2 cellular contexts compared by ENCODE assay signal in genomic region chr10:96657385-96657784, GRCh38.
TF ChIP-seq lines count a peak whose summit lies in the region.

No MANE protein-coding gene starts in this region.

TF ChIP-seq in liver, 16 proteins besides CTCF, POLR2A, EP300 and RAD21 (continued from another document):
- TF ChIP-seq REST (IDR thresholded peaks at IDR 0.05) (no peak), NR2F2 (IDR thresholded peaks at IDR 0.05) (no peak), GABPA (IDR thresholded peaks at IDR 0.05 in 1 of 2, conservative IDR thresholded peaks at IDR 0.05 in 1 of 2) (no peak), ZBTB33 (IDR thresholded peaks at IDR 0.05) (no peak), EGR1 (IDR thresholded peaks at IDR 0.05; ENCODE audit: low read depth in 2 of 2) (no peak), YY1 (IDR thresholded peaks at IDR 0.05) (no peak), HNF4G (IDR thresholded peaks at IDR 0.05) (no peak), JUND (IDR thresholded peaks at IDR 0.05) (no peak), FOXA1 (IDR thresholded peaks at IDR 0.05) (no peak), FOXA2 (IDR thresholded peaks at IDR 0.05) (no peak)

TF ChIP-seq in HepG2, 621 proteins besides CTCF, POLR2A, EP300 and RAD21 (continued from another document):
- TF ChIP-seq, protein P1, sequence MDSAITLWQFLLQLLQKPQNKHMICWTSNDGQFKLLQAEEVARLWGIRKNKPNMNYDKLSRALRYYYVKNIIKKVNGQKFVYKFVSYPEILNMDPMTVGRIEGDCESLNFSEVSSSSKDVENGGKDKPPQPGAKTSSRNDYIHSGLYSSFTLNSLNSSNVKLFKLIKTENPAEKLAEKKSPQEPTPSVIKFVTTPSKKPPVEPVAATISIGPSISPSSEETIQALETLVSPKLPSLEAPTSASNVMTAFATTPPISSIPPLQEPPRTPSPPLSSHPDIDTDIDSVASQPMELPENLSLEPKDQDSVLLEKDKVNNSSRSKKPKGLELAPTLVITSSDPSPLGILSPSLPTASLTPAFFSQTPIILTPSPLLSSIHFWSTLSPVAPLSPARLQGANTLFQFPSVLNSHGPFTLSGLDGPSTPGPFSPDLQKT (CRISPR knock-in tag; IDR thresholded peaks at IDR 0.05; ENCODE audit: borderline replicate concordance) = no peak
- no peak for TF ChIP-seq XRCC5 (optimal IDR thresholded peaks at IDR 0.05; ENCODE audit: low read length)
- no peak for TF ChIP-seq ZNF839 (CRISPR knock-in tag; IDR thresholded peaks at IDR 0.05; ENCODE audit: borderline replicate concordance)
- TF ChIP-seq ZNF780A (CRISPR knock-in tag; IDR thresholded peaks at IDR 0.05) = no peak
- TF ChIP-seq NRL (CRISPR knock-in tag; IDR thresholded peaks at IDR 0.05; ENCODE audit: borderline replicate concordance) = no peak
- TF ChIP-seq, protein P2, sequence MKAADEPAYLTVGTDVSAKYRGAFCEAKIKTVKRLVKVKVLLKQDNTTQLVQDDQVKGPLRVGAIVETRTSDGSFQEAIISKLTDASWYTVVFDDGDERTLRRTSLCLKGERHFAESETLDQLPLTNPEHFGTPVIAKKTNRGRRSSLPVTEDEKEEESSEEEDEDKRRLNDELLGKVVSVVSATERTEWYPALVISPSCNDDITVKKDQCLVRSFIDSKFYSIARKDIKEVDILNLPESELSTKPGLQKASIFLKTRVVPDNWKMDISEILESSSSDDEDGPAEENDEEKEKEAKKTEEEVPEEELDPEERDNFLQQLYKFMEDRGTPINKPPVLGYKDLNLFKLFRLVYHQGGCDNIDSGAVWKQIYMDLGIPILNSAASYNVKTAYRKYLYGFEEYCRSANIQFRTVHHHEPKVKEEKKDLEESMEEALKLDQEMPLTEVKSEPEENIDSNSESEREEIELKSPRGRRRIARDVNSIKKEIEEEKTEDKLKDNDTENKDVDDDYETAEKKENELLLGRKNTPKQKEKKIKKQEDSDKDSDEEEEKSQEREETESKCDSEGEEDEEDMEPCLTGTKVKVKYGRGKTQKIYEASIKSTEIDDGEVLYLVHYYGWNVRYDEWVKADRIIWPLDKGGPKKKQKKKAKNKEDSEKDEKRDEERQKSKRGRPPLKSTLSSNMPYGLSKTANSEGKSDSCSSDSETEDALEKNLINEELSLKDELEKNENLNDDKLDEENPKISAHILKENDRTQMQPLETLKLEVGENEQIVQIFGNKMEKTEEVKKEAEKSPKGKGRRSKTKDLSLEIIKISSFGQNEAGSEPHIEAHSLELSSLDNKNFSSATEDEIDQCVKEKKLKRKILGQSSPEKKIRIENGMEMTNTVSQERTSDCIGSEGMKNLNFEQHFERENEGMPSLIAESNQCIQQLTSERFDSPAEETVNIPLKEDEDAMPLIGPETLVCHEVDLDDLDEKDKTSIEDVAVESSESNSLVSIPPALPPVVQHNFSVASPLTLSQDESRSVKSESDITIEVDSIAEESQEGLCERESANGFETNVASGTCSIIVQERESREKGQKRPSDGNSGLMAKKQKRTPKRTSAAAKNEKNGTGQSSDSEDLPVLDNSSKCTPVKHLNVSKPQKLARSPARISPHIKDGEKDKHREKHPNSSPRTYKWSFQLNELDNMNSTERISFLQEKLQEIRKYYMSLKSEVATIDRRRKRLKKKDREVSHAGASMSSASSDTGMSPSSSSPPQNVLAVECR (CRISPR knock-in tag; IDR thresholded peaks at IDR 0.05; ENCODE audit: borderline replicate concordance) = no peak
